29 cellular contexts compared by ENCODE assay signal in genomic region chr17:16479264-16479663, GRCh38.
"Had no signal": no experiment of that assay in that cellular context is flagged by ENCODE, and none has a peak within 500 bp of the region (broad histone marks: within the 10 kb centered on the region; RNA-seq: fewer than 3 reads in every experiment).

No MANE protein-coding gene starts in this region.

- DNase-seq: activated CD4-positive, alpha-beta memory T cell treated with anti-CD3 and anti-CD28 coated beads for 36 hours; activated CD4-positive, alpha-beta T cell treated with anti-CD3 and anti-CD28 coated beads, Interleukin-2, amount 10 ng/mL, durations not matched to agents 24 days and 14 days; activated CD4-positive, CD25-positive, alpha-beta regulatory T cell treated with anti-CD3 and anti-CD28 coated beads, Interleukin-2, amount 50 U/mL, for 72 hours; activated CD8-positive, alpha-beta memory T cell treated with anti-CD3 and anti-CD28 coated beads, Interleukin-2, amount 50 U/mL, for 4 hours; activated effector memory CD4-positive, alpha-beta T cell treated with anti-CD3 and anti-CD28 coated beads, Interleukin-2, amount 50 U/mL, for 16 hours; activated naive CD4-positive, alpha-beta T cell treated with anti-CD3 and anti-CD28 coated beads, Interleukin-2, amount 10 ng/mL, durations not matched to agents 7 days and 5 days; activated naive CD8-positive, alpha-beta T cell treated with anti-CD3 and anti-CD28 coated beads, Interleukin-2, amount 10 ng/mL, durations not matched to agents 7 days and 5 days; activated T-cell treated with anti-CD3 and anti-CD28 coated beads, Interleukin-2, amount 50 U/mL, for 1 hour; amniotic stem cell; dermis blood vessel endothelial cell; effector CD4-positive, alpha-beta T cell; esophagus squamous epithelium; foreskin melanocyte; islet precursor cell; mammary epithelial cell; naive B cell; nephron progenitor cell; ovary; spleen; stimulated activated naive CD4-positive, alpha-beta T cell; SW 1271; T-helper 9 cell; testis; upper lobe of left lung had no signal

- H3K27ac ChIP-seq: epithelial cell of prostate, neutrophil, ovary, testis, upper lobe of left lung had no signal

- FAIRE-seq: endometrium had no signal

- H3K36me3 ChIP-seq: breast epithelium, esophagus squamous epithelium, ovary, prostate gland, upper lobe of left lung had no signal

- H3K4me1 ChIP-seq: prostate gland, upper lobe of left lung had no signal

- H3K9me3 ChIP-seq: breast epithelium, esophagus squamous epithelium, neutrophil, ovary, prostate gland, spleen, testis, upper lobe of left lung had no signal

- H3K27me3 ChIP-seq: breast epithelium, esophagus squamous epithelium, neutrophil, ovary, spleen, testis, upper lobe of left lung had no signal

- H3K4me3 ChIP-seq: breast epithelium, esophagus squamous epithelium, ovary, prostate gland, spleen, testis, upper lobe of left lung had no signal
